ENCODE assay signal across 8 cellular contexts in the genomic region with DNA sequence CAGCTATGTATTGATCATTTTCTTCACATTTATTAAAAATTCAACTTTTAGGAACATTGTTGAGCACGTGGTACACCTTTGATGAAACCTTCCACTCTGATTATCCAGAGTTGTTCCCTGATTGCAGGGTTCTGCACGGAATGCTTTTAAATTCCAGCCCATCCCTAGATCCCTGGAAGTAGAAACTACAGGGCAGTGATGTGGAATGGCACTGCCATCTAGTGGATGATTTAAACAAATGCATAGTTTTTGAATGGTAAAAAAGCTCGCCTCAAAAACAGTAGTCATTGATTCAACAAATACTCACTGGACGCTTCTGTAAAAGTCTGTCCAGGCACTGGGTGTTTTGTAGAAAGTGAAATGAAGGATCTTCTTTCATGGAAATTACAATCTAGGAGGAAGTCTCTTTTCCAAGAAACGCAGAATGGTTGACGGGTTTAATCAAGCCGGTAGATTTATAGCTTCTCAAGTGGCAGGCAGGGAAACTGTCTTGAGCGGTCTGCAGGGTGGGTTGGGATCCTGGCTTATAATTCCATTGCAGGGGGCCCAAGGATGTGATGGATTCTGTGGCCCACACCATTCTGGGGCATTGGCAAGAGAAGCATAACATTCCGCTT.
A peak's percentile ranks its signal among the peaks of the same experiment; 100 is the strongest.
DNase-seq lines count a peak whose midpoint lies in the region; ATAC-seq and TF ChIP-seq lines count a peak whose summit lies in the region.

No MANE protein-coding gene starts in this region.

- H3K27ac Mint-ChIP-seq in activated naive CD4-positive, alpha-beta T cell treated with anti-CD3 and anti-CD28 coated beads for 36 hours = no peak overlapping the region

- no peaks in the 10 kb centered on the region for H3K4me1 ChIP-seq in psoas muscle

- no peaks in the 10 kb centered on the region for H3K4me1 Mint-ChIP-seq in activated naive CD4-positive, alpha-beta T cell treated with anti-CD3 and anti-CD28 coated beads for 36 hours (ENCODE audit: low read depth)

- H3K36me3 Mint-ChIP-seq in activated naive CD4-positive, alpha-beta T cell treated with anti-CD3 and anti-CD28 coated beads for 36 hours (ENCODE audit: low read depth) = no peaks in the 10 kb centered on the region

- H3K4me3 Mint-ChIP-seq in activated naive CD4-positive, alpha-beta T cell treated with anti-CD3 and anti-CD28 coated beads for 36 hours = no peak overlapping the region

- intact Hi-C loops in activated naive CD4-positive, alpha-beta T cell treated with anti-CD3 and anti-CD28 coated beads for 36 hours (cut with micrococcal nuclease) = loop anchor here (1.0 to 10.0 kb wide), 6 partner anchors 22 to 274 kb away; no protein-coding TSS in a partner anchor
- intact Hi-C loops in psoas muscle (cut with DNase I) = loop anchor here in 1 of 2 donors (2.0 to 10.0 kb wide), 3 partner anchors 172 to 744 kb away; no protein-coding TSS in a partner anchor

- H3K27me3 ChIP-seq in psoas muscle (ENCODE audit: insufficient read depth in 3 of 3, low read length in 2 of 3) = no peaks in the 10 kb centered on the region

- H3K9me3 ChIP-seq in psoas muscle = no peaks in the 10 kb centered on the region

- peak; percentile 72 to 87 (median 78) for ATAC-seq in psoas muscle

- WGBS in psoas muscle, 3 donors = 25 to 41% (median 31%) methylated on average over 9 of the region's 9 CpGs

- peak; percentile 15 for DNase-seq in activated naive CD4-positive, alpha-beta T cell treated with anti-CD3 and anti-CD28 coated beads for 36 hours
- DNase-seq in activated naive CD4-positive, alpha-beta T cell treated with anti-CD3 and anti-CD28 coated beads, Interleukin-2, amount 50 U/mL, for 16 hours = no peak
- DNase-seq in NAMALWA (ENCODE audit: low spot score) (peak; percentile 43), glomerular visceral epithelial cell (ENCODE audit: extremely low spot score) (peak; percentile 53), psoas muscle (no peak)
- DNase-seq in activated CD8-positive, alpha-beta memory T cell treated with anti-CD3 and anti-CD28 coated beads for 24 hours = no peak
- DNase-seq in stimulated activated CD4-positive, alpha-beta T cell treated with anti-CD3 and anti-CD28 coated beads, Interleukin-2, amount 100 ng/mL, for 24 hours = no peak

- no peak overlapping the region for H3K4me3 ChIP-seq in psoas muscle

- H3K27ac ChIP-seq in VCaP = no peak overlapping the region
- no peak overlapping the region for H3K27ac ChIP-seq in psoas muscle

- TF ChIP-seq CTCF in VCaP (conservative IDR thresholded peaks at IDR 0.05) (peak; percentile 95), psoas muscle (IDR thresholded peaks at IDR 0.05) (peak; percentile 85)

- H3K27me3 Mint-ChIP-seq in activated naive CD4-positive, alpha-beta T cell treated with anti-CD3 and anti-CD28 coated beads for 36 hours (ENCODE audit: low read depth) = no peaks in the 10 kb centered on the region

- H3K36me3 ChIP-seq in psoas muscle (ENCODE audit: insufficient read depth in 1 of 2, low read depth in 1 of 2) = peaks cover 0 to 3% of the 10 kb centered on the region in 2 donors

- CTCF ChIA-PET in activated naive CD4-positive, alpha-beta T cell treated with anti-CD3 and anti-CD28 coated beads for 36 hours (lab: Charles Lee) = interaction anchor here (0.6 to 6.9 kb wide), 50 partner anchors 8 to 694 kb away, joined by 3 to 155 read pairs (median 4); a partner anchor contains a TSS

- H3K9me3 Mint-ChIP-seq in activated naive CD4-positive, alpha-beta T cell treated with anti-CD3 and anti-CD28 coated beads for 36 hours = no peaks in the 10 kb centered on the region

Comparison
In these comparisons a context has a peak if more than half of its experiments do, and no peak if none do; other contexts are left out.
1. DNase-seq: peak in activated naive CD4-positive, alpha-beta T cell treated with anti-CD3 and anti-CD28 coated beads for 36 hours (single experiment), NAMALWA (single experiment) and glomerular visceral epithelial cell (single experiment); none in activated naive CD4-positive, alpha-beta T cell treated with anti-CD3 and anti-CD28 coated beads, Interleukin-2, amount 50 U/mL, for 16 hours (single experiment), psoas muscle (0 of 2), activated CD8-positive, alpha-beta memory T cell treated with anti-CD3 and anti-CD28 coated beads for 24 hours (single experiment) and stimulated activated CD4-positive, alpha-beta T cell treated with anti-CD3 and anti-CD28 coated beads, Interleukin-2, amount 100 ng/mL, for 24 hours (0 of 2).